Comparison of ENCODE assay signal across 9 cellular contexts in the genomic region with DNA sequence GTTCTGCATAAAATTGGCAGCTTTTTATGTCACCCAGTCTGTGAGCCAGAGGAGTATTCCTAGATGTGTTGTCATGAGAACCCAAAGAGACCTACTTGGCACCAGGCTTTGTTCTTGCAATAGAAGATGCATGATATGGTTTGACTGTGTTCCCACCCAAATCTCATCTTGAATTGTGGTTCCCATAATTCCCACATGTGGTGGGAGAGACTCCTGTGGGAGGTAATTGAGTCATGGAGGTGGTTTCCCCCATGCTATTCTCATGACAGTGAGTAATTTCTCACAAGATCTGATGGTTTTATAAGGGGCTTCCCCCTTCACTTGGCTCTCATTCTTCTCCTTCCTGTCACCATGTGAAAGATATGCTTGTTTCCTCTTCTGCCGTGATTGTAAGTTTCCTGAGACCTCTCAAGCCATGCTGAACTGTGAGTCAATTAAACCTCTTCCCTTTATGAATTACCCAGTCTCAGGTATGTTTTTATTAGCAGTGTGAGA.
DNase-seq lines count a peak whose midpoint lies in the region; ATAC-seq and TF ChIP-seq lines count a peak whose summit lies in the region.
"Had no signal": no experiment of that assay in that cellular context is flagged by ENCODE, and none has a peak within 500 bp of the region (broad histone marks: within the 10 kb centered on the region; RNA-seq: fewer than 3 reads in every experiment).

No MANE protein-coding gene starts in this region.

- TF ChIP-seq EP300 in gastroesophageal sphincter (IDR thresholded peaks at IDR 0.05): no peak

- no peak for TF ChIP-seq CTCF in kidney epithelial cell (IDR thresholded peaks at IDR 0.05; ENCODE audit: insufficient read depth, low read length, poor library complexity, severe bottlenecking)
- TF ChIP-seq CTCF in gastroesophageal sphincter (IDR thresholded peaks at IDR 0.05): no peak
- no peak for TF ChIP-seq CTCF in esophagus squamous epithelium (IDR thresholded peaks at IDR 0.05)

- peak; percentile 73 to 80 for ATAC-seq in activated CD4-positive, CD25-positive, alpha-beta regulatory T cell treated with anti-CD3 and anti-CD28 coated beads, Interleukin-2, amount 50 U/mL, for 24 hours
- ATAC-seq in GM21723 (IDR thresholded peaks at IDR 0.05; ENCODE audit: unreplicated experiment) (peak; percentile 74), gastroesophageal sphincter (no peak)

- TF ChIP-seq POLR2A in gastroesophageal sphincter (IDR thresholded peaks at IDR 0.05): no peak
- no peak for TF ChIP-seq POLR2A in esophagus squamous epithelium (IDR thresholded peaks at IDR 0.05)

- H3K36me3 ChIP-seq in kidney epithelial cell (ENCODE audit: control insufficient read depth, insufficient read depth, low read length) (no peaks in the 10 kb centered on the region), gastroesophageal sphincter (no peaks in the 10 kb centered on the region), esophagus squamous epithelium (no peaks in the 10 kb centered on the region)

- WGBS in gastroesophageal sphincter (ENCODE audit: low coverage in 1 of 2), 2 donors: 63% methylated on average over 1 of the region's 1 CpG; no CpG with 5 or more reads in 1 of the 2 donors
- WGBS in esophagus squamous epithelium, 2 donors: 0 to 12% methylated on average over 1 of the region's 1 CpG

- no peaks in the 10 kb centered on the region for H3K4me1 ChIP-seq in gastroesophageal sphincter
- H3K4me1 ChIP-seq in esophagus squamous epithelium: no peaks in the 10 kb centered on the region

- no peak overlapping the region for H3K27ac ChIP-seq in gastroesophageal sphincter
- H3K27ac ChIP-seq in esophagus squamous epithelium: no peak overlapping the region
- H3K27ac ChIP-seq: 22Rv1 had no signal

- H3K4me3 ChIP-seq in kidney epithelial cell (ENCODE audit: low read depth, low read length): no peak overlapping the region
- H3K4me3 ChIP-seq in gastroesophageal sphincter: no peak overlapping the region
- no peak overlapping the region for H3K4me3 ChIP-seq in esophagus squamous epithelium

- H3K9me3 ChIP-seq in gastroesophageal sphincter: peaks cover 0 to 12% (median 0%) of the 10 kb centered on the region in 3 donors
- H3K9me3 ChIP-seq in esophagus squamous epithelium: peaks cover 0 to 12% (median 9%) of the 10 kb centered on the region in 3 donors

- no peak for DNase-seq in activated CD4-positive, CD25-positive, alpha-beta regulatory T cell (lab: John Stamatoyannopoulos, UW)
- DNase-seq in NCI-H226 (peak; percentile 53), kidney epithelial cell (ENCODE audit: low read depth) (peak; percentile 31), NCI-H748 (lab: John Stamatoyannopoulos, UW; ENCODE audit: unreplicated experiment) (no peak), esophagus squamous epithelium (lab: John Stamatoyannopoulos, UW) (no peak)

- H3K27me3 ChIP-seq in kidney epithelial cell (ENCODE audit: control insufficient read depth, insufficient read depth, low read length): no peaks in the 10 kb centered on the region
- H3K27me3 ChIP-seq in gastroesophageal sphincter: no peaks in the 10 kb centered on the region
- no peaks in the 10 kb centered on the region for H3K27me3 ChIP-seq in esophagus squamous epithelium

- intact Hi-C loops in esophagus squamous epithelium (cut with DNase I): no loop called here

Comparison
In these comparisons a context has a peak if more than half of its experiments do, and no peak if none do; other contexts are left out.
1. DNase-seq: peak in NCI-H226 (single experiment) and kidney epithelial cell (single experiment); none in activated CD4-positive, CD25-positive, alpha-beta regulatory T cell (0 of 4), NCI-H748 (single experiment) and esophagus squamous epithelium (single experiment).